In the genomic region with DNA sequence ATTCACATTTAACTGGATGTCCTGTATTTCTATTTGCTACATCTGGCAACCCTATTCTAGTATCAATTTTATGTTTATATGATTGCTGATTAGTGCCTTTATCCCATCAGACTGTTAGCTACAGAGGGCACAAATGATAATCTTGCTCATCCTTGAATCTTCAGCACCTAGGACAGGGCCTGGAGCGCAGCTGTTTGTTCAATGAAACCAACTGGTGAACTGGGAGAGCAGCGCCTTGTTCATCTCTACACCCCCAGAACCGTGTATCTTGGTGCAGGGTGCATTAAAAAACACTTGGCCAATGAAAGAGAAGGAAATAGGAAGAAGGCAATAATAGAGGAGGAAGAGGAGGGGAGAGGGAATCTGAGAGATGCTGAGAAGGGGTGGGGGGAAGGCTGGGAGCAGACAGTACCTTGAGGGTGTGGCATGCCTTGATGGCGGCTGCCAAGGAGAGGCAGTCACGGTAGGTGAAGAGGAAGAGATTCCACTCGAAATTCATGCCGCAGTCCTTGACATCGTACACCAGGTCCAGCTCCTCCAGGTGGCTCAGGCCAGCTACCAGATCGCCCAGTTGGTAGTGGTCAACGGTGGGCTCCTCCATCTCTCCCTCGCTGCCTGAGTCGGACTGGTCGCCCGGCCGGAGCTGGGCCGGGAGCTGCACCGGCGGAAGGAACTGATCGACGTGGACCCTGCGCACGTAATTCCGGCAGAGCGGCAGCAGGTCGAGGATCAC, we compare ENCODE assay signal across 2 cellular contexts.
TF ChIP-seq lines count a peak whose summit lies in the region.

No MANE protein-coding gene starts in this region.

TF ChIP-seq in PFSK-1, 5 proteins besides CTCF, POLR2A, EP300 and RAD21:
- TF ChIP-seq POLR2AphosphoS5 (IDR thresholded peaks at IDR 0.05; ENCODE audit: low read depth, low read length) (no peak), TAF1 (IDR thresholded peaks at IDR 0.05; ENCODE audit: borderline replicate concordance, insufficient read depth, low read length) (no peak), FOXP2 (optimal IDR thresholded peaks at IDR 0.05; ENCODE audit: borderline replicate concordance, extremely low read depth, extremely low read length, insufficient read depth) (no peak)
- TF ChIP-seq, protein P1, sequence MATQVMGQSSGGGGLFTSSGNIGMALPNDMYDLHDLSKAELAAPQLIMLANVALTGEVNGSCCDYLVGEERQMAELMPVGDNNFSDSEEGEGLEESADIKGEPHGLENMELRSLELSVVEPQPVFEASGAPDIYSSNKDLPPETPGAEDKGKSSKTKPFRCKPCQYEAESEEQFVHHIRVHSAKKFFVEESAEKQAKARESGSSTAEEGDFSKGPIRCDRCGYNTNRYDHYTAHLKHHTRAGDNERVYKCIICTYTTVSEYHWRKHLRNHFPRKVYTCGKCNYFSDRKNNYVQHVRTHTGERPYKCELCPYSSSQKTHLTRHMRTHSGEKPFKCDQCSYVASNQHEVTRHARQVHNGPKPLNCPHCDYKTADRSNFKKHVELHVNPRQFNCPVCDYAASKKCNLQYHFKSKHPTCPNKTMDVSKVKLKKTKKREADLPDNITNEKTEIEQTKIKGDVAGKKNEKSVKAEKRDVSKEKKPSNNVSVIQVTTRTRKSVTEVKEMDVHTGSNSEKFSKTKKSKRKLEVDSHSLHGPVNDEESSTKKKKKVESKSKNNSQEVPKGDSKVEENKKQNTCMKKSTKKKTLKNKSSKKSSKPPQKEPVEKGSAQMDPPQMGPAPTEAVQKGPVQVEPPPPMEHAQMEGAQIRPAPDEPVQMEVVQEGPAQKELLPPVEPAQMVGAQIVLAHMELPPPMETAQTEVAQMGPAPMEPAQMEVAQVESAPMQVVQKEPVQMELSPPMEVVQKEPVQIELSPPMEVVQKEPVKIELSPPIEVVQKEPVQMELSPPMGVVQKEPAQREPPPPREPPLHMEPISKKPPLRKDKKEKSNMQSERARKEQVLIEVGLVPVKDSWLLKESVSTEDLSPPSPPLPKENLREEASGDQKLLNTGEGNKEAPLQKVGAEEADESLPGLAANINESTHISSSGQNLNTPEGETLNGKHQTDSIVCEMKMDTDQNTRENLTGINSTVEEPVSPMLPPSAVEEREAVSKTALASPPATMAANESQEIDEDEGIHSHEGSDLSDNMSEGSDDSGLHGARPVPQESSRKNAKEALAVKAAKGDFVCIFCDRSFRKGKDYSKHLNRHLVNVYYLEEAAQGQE (IDR thresholded peaks at IDR 0.05; ENCODE audit: insufficient read depth in 1 of 2, low read depth in 2 of 2, low read length in 2 of 2) = peak; percentile 87 to 95

TF ChIP-seq in H1, 55 proteins besides CTCF, POLR2A, EP300 and RAD21:
- TF ChIP-seq SP2 (IDR thresholded peaks at IDR 0.05; ENCODE audit: low read length) = no peak
- no peak for TF ChIP-seq CHD2 (IDR thresholded peaks at IDR 0.05; ENCODE audit: low read length)
- no peak for TF ChIP-seq NRF1 (IDR thresholded peaks at IDR 0.05; ENCODE audit: low read depth, low read length)
- TF ChIP-seq SAP30 (IDR thresholded peaks at IDR 0.05; ENCODE audit: insufficient read depth, insufficient replicate concordance, low read length) = peak; percentile 55
- TF ChIP-seq HDAC2 (IDR thresholded peaks at IDR 0.05; ENCODE audit: borderline replicate concordance in 1 of 2, low read depth in 2 of 2, low read length in 2 of 2) = peak in 1 of 2 experiments; percentile 49; a peak in 1 of 4 replicates
- no peak for TF ChIP-seq RNF2 (IDR thresholded peaks at IDR 0.05; ENCODE audit: borderline replicate concordance, low read depth, low read length, missing control alignments, poor library complexity, severe bottlenecking)
- TF ChIP-seq ZNF274 (IDR thresholded peaks at IDR 0.05; ENCODE audit: borderline replicate concordance, extremely low read depth, low read length) = no peak
- no peak for TF ChIP-seq BRCA1 (IDR thresholded peaks at IDR 0.05; ENCODE audit: low read depth, low read length)
- TF ChIP-seq SIN3A (conservative IDR thresholded peaks at IDR 0.05 in 1 of 2, IDR thresholded peaks at IDR 0.05 in 1 of 2; ENCODE audit: low read depth in 1 of 2, low read length in 2 of 2) = peak; percentile 96 to 97
- no peak for TF ChIP-seq KDM5A (IDR thresholded peaks at IDR 0.05; ENCODE audit: low read length)
- TF ChIP-seq PHF8 (conservative IDR thresholded peaks at IDR 0.05; ENCODE audit: low read depth, low read length) = no peak
- no peak for TF ChIP-seq FOSL1 (IDR thresholded peaks at IDR 0.05; ENCODE audit: insufficient read depth, low read depth, low read length)
- TF ChIP-seq, protein P2, sequence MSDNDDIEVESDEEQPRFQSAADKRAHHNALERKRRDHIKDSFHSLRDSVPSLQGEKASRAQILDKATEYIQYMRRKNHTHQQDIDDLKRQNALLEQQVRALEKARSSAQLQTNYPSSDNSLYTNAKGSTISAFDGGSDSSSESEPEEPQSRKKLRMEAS (IDR thresholded peaks at IDR 0.05) = no peak
- no peak for TF ChIP-seq NANOG (IDR thresholded peaks at IDR 0.05; ENCODE audit: insufficient read depth, low read depth, low read length, poor library complexity, severe bottlenecking)
- TF ChIP-seq GABPA (IDR thresholded peaks at IDR 0.05; ENCODE audit: borderline replicate concordance, insufficient read depth, low read length) = no peak
- TF ChIP-seq SRF (IDR thresholded peaks at IDR 0.05; ENCODE audit: low read depth, low read length) = no peak
- TF ChIP-seq KDM1A (IDR thresholded peaks at IDR 0.05; ENCODE audit: borderline replicate concordance, low read length) = no peak
- TF ChIP-seq SP4 (IDR thresholded peaks at IDR 0.05; ENCODE audit: low read length) = no peak
- TF ChIP-seq, protein P3, sequence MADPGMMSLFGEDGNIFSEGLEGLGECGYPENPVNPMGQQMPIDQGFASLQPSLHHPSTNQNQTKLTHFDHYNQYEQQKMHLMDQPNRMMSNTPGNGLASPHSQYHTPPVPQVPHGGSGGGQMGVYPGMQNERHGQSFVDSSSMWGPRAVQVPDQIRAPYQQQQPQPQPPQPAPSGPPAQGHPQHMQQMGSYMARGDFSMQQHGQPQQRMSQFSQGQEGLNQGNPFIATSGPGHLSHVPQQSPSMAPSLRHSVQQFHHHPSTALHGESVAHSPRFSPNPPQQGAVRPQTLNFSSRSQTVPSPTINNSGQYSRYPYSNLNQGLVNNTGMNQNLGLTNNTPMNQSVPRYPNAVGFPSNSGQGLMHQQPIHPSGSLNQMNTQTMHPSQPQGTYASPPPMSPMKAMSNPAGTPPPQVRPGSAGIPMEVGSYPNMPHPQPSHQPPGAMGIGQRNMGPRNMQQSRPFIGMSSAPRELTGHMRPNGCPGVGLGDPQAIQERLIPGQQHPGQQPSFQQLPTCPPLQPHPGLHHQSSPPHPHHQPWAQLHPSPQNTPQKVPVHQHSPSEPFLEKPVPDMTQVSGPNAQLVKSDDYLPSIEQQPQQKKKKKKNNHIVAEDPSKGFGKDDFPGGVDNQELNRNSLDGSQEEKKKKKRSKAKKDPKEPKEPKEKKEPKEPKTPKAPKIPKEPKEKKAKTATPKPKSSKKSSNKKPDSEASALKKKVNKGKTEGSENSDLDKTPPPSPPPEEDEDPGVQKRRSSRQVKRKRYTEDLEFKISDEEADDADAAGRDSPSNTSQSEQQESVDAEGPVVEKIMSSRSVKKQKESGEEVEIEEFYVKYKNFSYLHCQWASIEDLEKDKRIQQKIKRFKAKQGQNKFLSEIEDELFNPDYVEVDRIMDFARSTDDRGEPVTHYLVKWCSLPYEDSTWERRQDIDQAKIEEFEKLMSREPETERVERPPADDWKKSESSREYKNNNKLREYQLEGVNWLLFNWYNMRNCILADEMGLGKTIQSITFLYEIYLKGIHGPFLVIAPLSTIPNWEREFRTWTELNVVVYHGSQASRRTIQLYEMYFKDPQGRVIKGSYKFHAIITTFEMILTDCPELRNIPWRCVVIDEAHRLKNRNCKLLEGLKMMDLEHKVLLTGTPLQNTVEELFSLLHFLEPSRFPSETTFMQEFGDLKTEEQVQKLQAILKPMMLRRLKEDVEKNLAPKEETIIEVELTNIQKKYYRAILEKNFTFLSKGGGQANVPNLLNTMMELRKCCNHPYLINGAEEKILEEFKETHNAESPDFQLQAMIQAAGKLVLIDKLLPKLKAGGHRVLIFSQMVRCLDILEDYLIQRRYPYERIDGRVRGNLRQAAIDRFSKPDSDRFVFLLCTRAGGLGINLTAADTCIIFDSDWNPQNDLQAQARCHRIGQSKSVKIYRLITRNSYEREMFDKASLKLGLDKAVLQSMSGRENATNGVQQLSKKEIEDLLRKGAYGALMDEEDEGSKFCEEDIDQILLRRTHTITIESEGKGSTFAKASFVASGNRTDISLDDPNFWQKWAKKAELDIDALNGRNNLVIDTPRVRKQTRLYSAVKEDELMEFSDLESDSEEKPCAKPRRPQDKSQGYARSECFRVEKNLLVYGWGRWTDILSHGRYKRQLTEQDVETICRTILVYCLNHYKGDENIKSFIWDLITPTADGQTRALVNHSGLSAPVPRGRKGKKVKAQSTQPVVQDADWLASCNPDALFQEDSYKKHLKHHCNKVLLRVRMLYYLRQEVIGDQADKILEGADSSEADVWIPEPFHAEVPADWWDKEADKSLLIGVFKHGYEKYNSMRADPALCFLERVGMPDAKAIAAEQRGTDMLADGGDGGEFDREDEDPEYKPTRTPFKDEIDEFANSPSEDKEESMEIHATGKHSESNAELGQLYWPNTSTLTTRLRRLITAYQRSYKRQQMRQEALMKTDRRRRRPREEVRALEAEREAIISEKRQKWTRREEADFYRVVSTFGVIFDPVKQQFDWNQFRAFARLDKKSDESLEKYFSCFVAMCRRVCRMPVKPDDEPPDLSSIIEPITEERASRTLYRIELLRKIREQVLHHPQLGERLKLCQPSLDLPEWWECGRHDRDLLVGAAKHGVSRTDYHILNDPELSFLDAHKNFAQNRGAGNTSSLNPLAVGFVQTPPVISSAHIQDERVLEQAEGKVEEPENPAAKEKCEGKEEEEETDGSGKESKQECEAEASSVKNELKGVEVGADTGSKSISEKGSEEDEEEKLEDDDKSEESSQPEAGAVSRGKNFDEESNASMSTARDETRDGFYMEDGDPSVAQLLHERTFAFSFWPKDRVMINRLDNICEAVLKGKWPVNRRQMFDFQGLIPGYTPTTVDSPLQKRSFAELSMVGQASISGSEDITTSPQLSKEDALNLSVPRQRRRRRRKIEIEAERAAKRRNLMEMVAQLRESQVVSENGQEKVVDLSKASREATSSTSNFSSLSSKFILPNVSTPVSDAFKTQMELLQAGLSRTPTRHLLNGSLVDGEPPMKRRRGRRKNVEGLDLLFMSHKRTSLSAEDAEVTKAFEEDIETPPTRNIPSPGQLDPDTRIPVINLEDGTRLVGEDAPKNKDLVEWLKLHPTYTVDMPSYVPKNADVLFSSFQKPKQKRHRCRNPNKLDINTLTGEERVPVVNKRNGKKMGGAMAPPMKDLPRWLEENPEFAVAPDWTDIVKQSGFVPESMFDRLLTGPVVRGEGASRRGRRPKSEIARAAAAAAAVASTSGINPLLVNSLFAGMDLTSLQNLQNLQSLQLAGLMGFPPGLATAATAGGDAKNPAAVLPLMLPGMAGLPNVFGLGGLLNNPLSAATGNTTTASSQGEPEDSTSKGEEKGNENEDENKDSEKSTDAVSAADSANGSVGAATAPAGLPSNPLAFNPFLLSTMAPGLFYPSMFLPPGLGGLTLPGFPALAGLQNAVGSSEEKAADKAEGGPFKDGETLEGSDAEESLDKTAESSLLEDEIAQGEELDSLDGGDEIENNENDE (IDR thresholded peaks at IDR 0.05; ENCODE audit: insufficient replicate concordance, low read length) = no peak
- TF ChIP-seq TAF1 (IDR thresholded peaks at IDR 0.05; ENCODE audit: low read depth, low read length) = no peak
- no peak for TF ChIP-seq TAF7 (optimal IDR thresholded peaks at IDR 0.05; ENCODE audit: borderline replicate concordance, low read depth, low read length)
- no peak for TF ChIP-seq BCL11A (IDR thresholded peaks at IDR 0.05; ENCODE audit: low read depth in 2 of 2, low read length in 2 of 2)
- no peak for TF ChIP-seq TEAD4 (IDR thresholded peaks at IDR 0.05; ENCODE audit: low read depth, low read length)
- TF ChIP-seq EZH2 (IDR thresholded peaks at IDR 0.05; ENCODE audit: low read depth, low read length, severe bottlenecking) = no peak
- 0 out of 2 replicates have a peak, but pooled peaks have one; percentile 32 for TF ChIP-seq TCF12 (IDR thresholded peaks at IDR 0.05; ENCODE audit: low read depth, low read length)
